ENCODE assay signal across 1 cellular context in the genomic region with DNA sequence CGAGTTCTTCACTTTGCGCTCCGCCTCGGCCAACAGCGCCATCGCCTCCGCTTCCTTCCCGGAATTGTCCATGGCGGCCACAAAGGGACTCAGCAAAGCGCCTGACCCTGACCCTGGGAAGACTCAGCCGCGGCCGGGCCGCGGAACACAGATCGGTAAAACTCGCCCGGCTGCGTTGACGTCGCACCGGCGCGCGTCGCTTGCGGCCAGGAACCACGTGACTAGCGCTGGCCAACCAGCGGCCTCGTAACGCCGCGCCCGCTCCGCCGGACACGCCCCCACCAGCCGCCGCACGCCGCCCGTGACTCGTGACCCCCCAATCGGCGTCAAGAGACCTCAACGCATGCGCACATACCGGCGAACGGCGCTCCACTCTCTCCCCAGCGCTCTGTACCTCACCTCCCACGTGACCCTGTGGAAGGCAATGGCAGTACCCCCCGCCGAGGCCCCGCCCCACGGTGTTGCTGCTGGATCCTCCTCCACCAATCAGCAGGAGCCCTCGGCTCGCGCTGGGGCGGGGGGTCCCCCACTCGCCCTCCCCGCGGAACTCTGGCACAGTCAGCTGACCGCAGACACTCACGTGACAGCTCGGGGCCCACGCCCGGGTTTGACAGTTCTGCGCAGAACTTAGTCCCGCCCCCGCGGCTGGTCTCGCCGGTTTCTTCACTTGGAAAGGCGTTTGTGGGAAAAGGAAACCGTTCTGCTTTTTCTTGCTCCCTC.
TF ChIP-seq lines count a peak whose summit lies in the region.

NAPA (minus strand) TSS at position 195 of the 720 bp plus-strand sequence; CDS start at position 72, 123 bp downstream.

TF ChIP-seq in HepG2, 621 proteins besides CTCF, POLR2A, EP300 and RAD21 (continued from another document and continues in another):
- no peak for TF ChIP-seq NCOA2 (CRISPR knock-in tag; IDR thresholded peaks at IDR 0.05)
- TF ChIP-seq MATR3 (CRISPR knock-in tag; IDR thresholded peaks at IDR 0.05), result no peak
- TF ChIP-seq ZNF230 (CRISPR knock-in tag; IDR thresholded peaks at IDR 0.05), result 0 out of 2 replicates have a peak, but pooled peaks have one; percentile 32
- no peak for TF ChIP-seq ZNF550 (CRISPR knock-in tag; IDR thresholded peaks at IDR 0.05; ENCODE audit: borderline replicate concordance)
- TF ChIP-seq ESRRA (CRISPR knock-in tag; IDR thresholded peaks at IDR 0.05; ENCODE audit: low read depth), result 0 out of 2 replicates have a peak, but pooled peaks have one; percentile 32
- peak; percentile 52 for TF ChIP-seq FOXA3 (CRISPR knock-in tag; IDR thresholded peaks at IDR 0.05)
- TF ChIP-seq RBFOX2 (IDR thresholded peaks at IDR 0.05; ENCODE audit: low read depth, low read length), result peak; percentile 89
- no peak for TF ChIP-seq ZFP36L2 (CRISPR knock-in tag; IDR thresholded peaks at IDR 0.05)
- TF ChIP-seq MIXL1 (CRISPR knock-in tag; IDR thresholded peaks at IDR 0.05), result peak; percentile 27; the same call in 1 of the 2 replicates
- TF ChIP-seq PPARG (CRISPR knock-in tag; conservative IDR thresholded peaks at IDR 0.05), result no peak; the same call in 1 of the 2 replicates
- no peak for TF ChIP-seq SYNCRIP (IDR thresholded peaks at IDR 0.05; ENCODE audit: insufficient read depth, low read depth, low read length)
- no peak for TF ChIP-seq ZBTB42 (CRISPR knock-in tag; IDR thresholded peaks at IDR 0.05)
- TF ChIP-seq KLF16 (CRISPR knock-in tag; IDR thresholded peaks at IDR 0.05), result peak in 1 of 2 experiments; percentile 81; a peak in 1 of 4 replicates
- 0 out of 2 replicates have a peak, but pooled peaks have one; percentile 23 for TF ChIP-seq BCL6 (CRISPR knock-in tag; IDR thresholded peaks at IDR 0.05)
- TF ChIP-seq GATA4 (IDR thresholded peaks at IDR 0.05; ENCODE audit: borderline replicate concordance, low read depth), result no peak
- peak; percentile 97 for TF ChIP-seq ARID4A (CRISPR knock-in tag; IDR thresholded peaks at IDR 0.05; ENCODE audit: borderline replicate concordance)
- peak; percentile 94 for TF ChIP-seq PHF21A (CRISPR knock-in tag; IDR thresholded peaks at IDR 0.05)
- 0 out of 2 replicates have a peak, but pooled peaks have one; percentile 17 for TF ChIP-seq ZNF740 (CRISPR knock-in tag; IDR thresholded peaks at IDR 0.05)
- no peak; the same call in 1 of the 2 replicates for TF ChIP-seq CBX5 (CRISPR knock-in tag; IDR thresholded peaks at IDR 0.05; ENCODE audit: borderline replicate concordance)
- TF ChIP-seq, protein P1, sequence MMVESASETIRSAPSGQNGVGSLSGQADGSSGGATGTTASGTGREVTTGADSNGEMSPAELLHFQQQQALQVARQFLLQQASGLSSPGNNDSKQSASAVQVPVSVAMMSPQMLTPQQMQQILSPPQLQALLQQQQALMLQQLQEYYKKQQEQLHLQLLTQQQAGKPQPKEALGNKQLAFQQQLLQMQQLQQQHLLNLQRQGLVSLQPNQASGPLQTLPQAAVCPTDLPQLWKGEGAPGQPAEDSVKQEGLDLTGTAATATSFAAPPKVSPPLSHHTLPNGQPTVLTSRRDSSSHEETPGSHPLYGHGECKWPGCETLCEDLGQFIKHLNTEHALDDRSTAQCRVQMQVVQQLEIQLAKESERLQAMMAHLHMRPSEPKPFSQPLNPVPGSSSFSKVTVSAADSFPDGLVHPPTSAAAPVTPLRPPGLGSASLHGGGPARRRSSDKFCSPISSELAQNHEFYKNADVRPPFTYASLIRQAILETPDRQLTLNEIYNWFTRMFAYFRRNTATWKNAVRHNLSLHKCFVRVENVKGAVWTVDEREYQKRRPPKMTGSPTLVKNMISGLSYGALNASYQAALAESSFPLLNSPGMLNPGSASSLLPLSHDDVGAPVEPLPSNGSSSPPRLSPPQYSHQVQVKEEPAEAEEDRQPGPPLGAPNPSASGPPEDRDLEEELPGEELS (CRISPR knock-in tag; IDR thresholded peaks at IDR 0.05), result peak; percentile 70
- TF ChIP-seq ZNF839 (CRISPR knock-in tag; IDR thresholded peaks at IDR 0.05; ENCODE audit: borderline replicate concordance), result 0 out of 2 replicates have a peak, but pooled peaks have one; percentile 44
- TF ChIP-seq DMAP1 (CRISPR knock-in tag; IDR thresholded peaks at IDR 0.05), result no peak
- TF ChIP-seq, protein P2, sequence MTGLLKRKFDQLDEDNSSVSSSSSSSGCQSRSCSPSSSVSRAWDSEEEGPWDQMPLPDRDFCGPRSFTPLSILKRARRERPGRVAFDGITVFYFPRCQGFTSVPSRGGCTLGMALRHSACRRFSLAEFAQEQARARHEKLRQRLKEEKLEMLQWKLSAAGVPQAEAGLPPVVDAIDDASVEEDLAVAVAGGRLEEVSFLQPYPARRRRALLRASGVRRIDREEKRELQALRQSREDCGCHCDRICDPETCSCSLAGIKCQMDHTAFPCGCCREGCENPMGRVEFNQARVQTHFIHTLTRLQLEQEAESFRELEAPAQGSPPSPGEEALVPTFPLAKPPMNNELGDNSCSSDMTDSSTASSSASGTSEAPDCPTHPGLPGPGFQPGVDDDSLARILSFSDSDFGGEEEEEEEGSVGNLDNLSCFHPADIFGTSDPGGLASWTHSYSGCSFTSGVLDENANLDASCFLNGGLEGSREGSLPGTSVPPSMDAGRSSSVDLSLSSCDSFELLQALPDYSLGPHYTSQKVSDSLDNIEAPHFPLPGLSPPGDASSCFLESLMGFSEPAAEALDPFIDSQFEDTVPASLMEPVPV (CRISPR knock-in tag; IDR thresholded peaks at IDR 0.05), result no peak
- peak; percentile 74 for TF ChIP-seq SKI (IDR thresholded peaks at IDR 0.05; ENCODE audit: partially characterized antibody)
- peak; percentile 77 for TF ChIP-seq TBX3 (IDR thresholded peaks at IDR 0.05; ENCODE audit: borderline replicate concordance)
- TF ChIP-seq ATAD3A (CRISPR knock-in tag; IDR thresholded peaks at IDR 0.05), result no peak
- TF ChIP-seq ZNF749 (CRISPR knock-in tag; IDR thresholded peaks at IDR 0.05; ENCODE audit: borderline replicate concordance), result no peak
- no peak for TF ChIP-seq ZFAT (CRISPR knock-in tag; conservative IDR thresholded peaks at IDR 0.05)
- TF ChIP-seq REST (IDR thresholded peaks at IDR 0.05; ENCODE audit: borderline replicate concordance in 1 of 2, low read depth in 1 of 2, low read length in 2 of 2), result no peak
- peak; percentile 93 for TF ChIP-seq THAP11 (CRISPR knock-in tag; IDR thresholded peaks at IDR 0.05)
- TF ChIP-seq HNRNPL (IDR thresholded peaks at IDR 0.05; ENCODE audit: low read depth, low read length), result no peak
- TF ChIP-seq PTBP1 (IDR thresholded peaks at IDR 0.05; ENCODE audit: low read depth, low read length, poor library complexity, severe bottlenecking), result no peak
- no peak for TF ChIP-seq ZNF280D (CRISPR knock-in tag; IDR thresholded peaks at IDR 0.05)
- no peak; the same call in 1 of the 2 replicates for TF ChIP-seq TP53 (CRISPR knock-in tag; conservative IDR thresholded peaks at IDR 0.05)
- TF ChIP-seq SP1 (IDR thresholded peaks at IDR 0.05), result no peak
- peak; percentile 79 for TF ChIP-seq SP1 (CRISPR knock-in tag; IDR thresholded peaks at IDR 0.05)
- no peak for TF ChIP-seq ZNF530 (CRISPR knock-in tag; IDR thresholded peaks at IDR 0.05; ENCODE audit: low read depth)
- TF ChIP-seq, protein P3, sequence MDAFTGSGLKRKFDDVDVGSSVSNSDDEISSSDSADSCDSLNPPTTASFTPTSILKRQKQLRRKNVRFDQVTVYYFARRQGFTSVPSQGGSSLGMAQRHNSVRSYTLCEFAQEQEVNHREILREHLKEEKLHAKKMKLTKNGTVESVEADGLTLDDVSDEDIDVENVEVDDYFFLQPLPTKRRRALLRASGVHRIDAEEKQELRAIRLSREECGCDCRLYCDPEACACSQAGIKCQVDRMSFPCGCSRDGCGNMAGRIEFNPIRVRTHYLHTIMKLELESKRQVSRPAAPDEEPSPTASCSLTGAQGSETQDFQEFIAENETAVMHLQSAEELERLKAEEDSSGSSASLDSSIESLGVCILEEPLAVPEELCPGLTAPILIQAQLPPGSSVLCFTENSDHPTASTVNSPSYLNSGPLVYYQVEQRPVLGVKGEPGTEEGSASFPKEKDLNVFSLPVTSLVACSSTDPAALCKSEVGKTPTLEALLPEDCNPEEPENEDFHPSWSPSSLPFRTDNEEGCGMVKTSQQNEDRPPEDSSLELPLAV (CRISPR knock-in tag; conservative IDR thresholded peaks at IDR 0.05; ENCODE audit: low read depth), result no peak
- no peak for TF ChIP-seq LRRFIP1 (CRISPR knock-in tag; conservative IDR thresholded peaks at IDR 0.05)
